Comparison of ENCODE assay signal across 8 cellular contexts in genomic region chr9:124776952-124777645, GRCh38. TPM values are rescaled to one million over a fixed set of nuclear protein-coding genes. Genes with fewer than 3 reads are reported as not detected.
A peak's percentile ranks its signal among the peaks of the same experiment; 100 is the strongest.
DNase-seq lines count a peak whose midpoint lies in the region; ATAC-seq and TF ChIP-seq lines count a peak whose summit lies in the region.

OLFML2A (plus strand) TSS chr9:124777133; CDS start chr9:124777271, 138 bp downstream.

- DNase-seq in CD4-positive, CD25-positive, alpha-beta regulatory T cell: peak in 2 of 3 donors; percentile 14 to 15
- DNase-seq in HFF-Myc (ENCODE audit: extremely low read depth, low read depth) (no peak), activated B cell treated with CpG ODN at 0.5 μM for 24 hours (peak; percentile 47), fibroblast of pulmonary artery (ENCODE audit: low read depth) (no peak), neural crest cell (ENCODE audit: low read depth, low spot score) (peak; percentile 31), NCI-H446 treated with DMSO at 0.1 percent for 48 hours (lab: John Stamatoyannopoulos, UW) (no peak)

- H3K36me3 Mint-ChIP-seq in CD4-positive, CD25-positive, alpha-beta regulatory T cell: no peaks in the 10 kb centered on the region
- H3K36me3 Mint-ChIP-seq in activated B cell treated with CpG ODN at 0.5 μM for 24 hours (ENCODE audit: low read depth) (no peaks in the 10 kb centered on the region), neural crest cell (ENCODE audit: low read depth) (no peaks in the 10 kb centered on the region)

- peaks cover 39% of the 10 kb centered on the region for H3K27me3 Mint-ChIP-seq in CD4-positive, CD25-positive, alpha-beta regulatory T cell
- H3K27me3 Mint-ChIP-seq in activated B cell treated with CpG ODN at 0.5 μM for 24 hours: peaks cover 17% of the 10 kb centered on the region
- H3K27me3 Mint-ChIP-seq in neural crest cell (ENCODE audit: low read depth): peaks cover 61% of the 10 kb centered on the region

- no peak within 1 kb of the TSS for H3K4me3 ChIP-seq in CD4-positive, CD25-positive, alpha-beta regulatory T cell (ENCODE audit: low read depth, low read length)
- H3K4me3 ChIP-seq in HFF-Myc (replicated peaks; ENCODE audit: low read depth, low read length) (peak within 1 kb of the TSS; percentile 43), fibroblast of pulmonary artery (replicated peaks; ENCODE audit: low read depth, low read length) (peak within 1 kb of the TSS; percentile 34)

- POLR2A ChIA-PET in activated B cell treated with CpG ODN at 0.5 μM for 24 hours (lab: Charles Lee): interaction anchor here (0.9 to 1.6 kb wide), 3 partner anchors 64 to 93 kb away, joined by 3 to 5 read pairs (median 3); no protein-coding TSS in a partner anchor

- intact Hi-C loops in activated B cell treated with CpG ODN at 0.5 μM for 24 hours (cut with micrococcal nuclease): no loop called here

- peaks cover 10% of the 10 kb centered on the region for H3K4me1 ChIP-seq in CD4-positive, CD25-positive, alpha-beta regulatory T cell (ENCODE audit: control insufficient read depth, insufficient read depth, low read length, poor library complexity, severe bottlenecking)

- no peak within 1 kb of the TSS for H3K27ac ChIP-seq in CD4-positive, CD25-positive, alpha-beta regulatory T cell (ENCODE audit: insufficient read depth, low read length, poor library complexity, severe bottlenecking)

- H3K9me3 Mint-ChIP-seq in CD4-positive, CD25-positive, alpha-beta regulatory T cell: no peaks in the 10 kb centered on the region
- H3K9me3 Mint-ChIP-seq in activated B cell treated with CpG ODN at 0.5 μM for 24 hours (no peaks in the 10 kb centered on the region), neural crest cell (no peaks in the 10 kb centered on the region)

- CTCF ChIA-PET in activated B cell treated with CpG ODN at 0.5 μM for 24 hours (lab: Charles Lee): interaction anchor here (0.6 to 10.3 kb wide), 6 partner anchors 11 to 1436 kb away, joined by 3 to 216 read pairs (median 3); partner anchors contain the start of gene WDR38

- H3K4me1 Mint-ChIP-seq in CD4-positive, CD25-positive, alpha-beta regulatory T cell: peaks cover 0 to 40% (median 22%) of the 10 kb centered on the region in 4 donors
- peaks cover 22% of the 10 kb centered on the region for H3K4me1 Mint-ChIP-seq in activated B cell treated with CpG ODN at 0.5 μM for 24 hours
- peaks cover 28% of the 10 kb centered on the region for H3K4me1 Mint-ChIP-seq in neural crest cell

- ATAC-seq in CD4-positive, CD25-positive, alpha-beta regulatory T cell (ENCODE audit: low read depth in 2 of 2): peak in 1 of 2 donors; percentile 22
- peak; percentile 64 for ATAC-seq in activated B cell treated with CpG ODN at 0.5 μM for 24 hours (ENCODE audit: low read depth)
- ATAC-seq in GM18907 (IDR thresholded peaks at IDR 0.05; ENCODE audit: unreplicated experiment): no peak
- no peak for ATAC-seq in GM18870 (IDR thresholded peaks at IDR 0.05; ENCODE audit: unreplicated experiment)

- TF ChIP-seq CTCF in HFF-Myc (IDR thresholded peaks at IDR 0.05; ENCODE audit: low read depth, low read length, missing control alignments) (peak; percentile 35), activated B cell treated with CpG ODN at 0.5 μM for 24 hours (IDR thresholded peaks at IDR 0.05) (no peak), fibroblast of pulmonary artery (IDR thresholded peaks at IDR 0.05; ENCODE audit: low read length, missing control alignments) (no peak), neural crest cell (conservative IDR thresholded peaks at IDR 0.05) (peak; percentile 57)

- H3K36me3 ChIP-seq in CD4-positive, CD25-positive, alpha-beta regulatory T cell (ENCODE audit: control insufficient read depth, insufficient read depth, low read length): no peaks in the 10 kb centered on the region

- H3K9me3 ChIP-seq in CD4-positive, CD25-positive, alpha-beta regulatory T cell (ENCODE audit: control insufficient read depth in 2 of 2, low read length in 2 of 2): no peaks in the 10 kb centered on the region

- H3K27me3 ChIP-seq in CD4-positive, CD25-positive, alpha-beta regulatory T cell (ENCODE audit: control insufficient read depth, insufficient read depth, low read length): peaks cover 10% of the 10 kb centered on the region

- H3K27ac Mint-ChIP-seq in CD4-positive, CD25-positive, alpha-beta regulatory T cell: peak within 1 kb of the TSS in 1 of 3 donors; percentile 46
- H3K27ac Mint-ChIP-seq in activated B cell treated with CpG ODN at 0.5 μM for 24 hours: no peak within 1 kb of the TSS
- H3K27ac Mint-ChIP-seq in neural crest cell (ENCODE audit: unreplicated experiment): no peak within 1 kb of the TSS

- peak within 1 kb of the TSS in 2 of 4 donors; percentile 56 to 74 for H3K4me3 Mint-ChIP-seq in CD4-positive, CD25-positive, alpha-beta regulatory T cell
- H3K4me3 Mint-ChIP-seq in activated B cell treated with CpG ODN at 0.5 μM for 24 hours (peak within 1 kb of the TSS; percentile 70), neural crest cell (peak within 1 kb of the TSS; percentile 73)

RNA-seq across cellular contexts. Expression of gene OLFML2A, which starts in this region (rescaled TPM):
- total RNA-seq in CD4-positive, CD25-positive, alpha-beta regulatory T cell: not detected
- not detected for polyA plus RNA-seq in CD4-positive, CD25-positive, alpha-beta regulatory T cell
- 0.73 and 0.78 TPM in 2 replicates for total RNA-seq in activated B cell treated with CpG ODN at 0.5 μM for 24 hours
- total RNA-seq in neural crest cell: 0.09 and 0.14 TPM in 2 replicates

Comparison
In these comparisons a context has a peak if more than half of its experiments do, and no peak if none do; other contexts are left out.
1. Peak in DNase-seq in CD4-positive, CD25-positive, alpha-beta regulatory T cell; RNA of the gene not detected or under 1 TPM.
2. Peak in DNase-seq and ATAC-seq in activated B cell treated with CpG ODN at 0.5 μM for 24 hours; RNA of the gene not detected or under 1 TPM.
3. Peak in DNase-seq in neural crest cell; RNA of the gene not detected or under 1 TPM.
4. CTCF ChIP-seq: peak in HFF-Myc (single experiment) and neural crest cell (single experiment); none in activated B cell treated with CpG ODN at 0.5 μM for 24 hours (single experiment) and fibroblast of pulmonary artery (single experiment).